Comparison of ENCODE assay signal across 22 cellular contexts in the genomic region with DNA sequence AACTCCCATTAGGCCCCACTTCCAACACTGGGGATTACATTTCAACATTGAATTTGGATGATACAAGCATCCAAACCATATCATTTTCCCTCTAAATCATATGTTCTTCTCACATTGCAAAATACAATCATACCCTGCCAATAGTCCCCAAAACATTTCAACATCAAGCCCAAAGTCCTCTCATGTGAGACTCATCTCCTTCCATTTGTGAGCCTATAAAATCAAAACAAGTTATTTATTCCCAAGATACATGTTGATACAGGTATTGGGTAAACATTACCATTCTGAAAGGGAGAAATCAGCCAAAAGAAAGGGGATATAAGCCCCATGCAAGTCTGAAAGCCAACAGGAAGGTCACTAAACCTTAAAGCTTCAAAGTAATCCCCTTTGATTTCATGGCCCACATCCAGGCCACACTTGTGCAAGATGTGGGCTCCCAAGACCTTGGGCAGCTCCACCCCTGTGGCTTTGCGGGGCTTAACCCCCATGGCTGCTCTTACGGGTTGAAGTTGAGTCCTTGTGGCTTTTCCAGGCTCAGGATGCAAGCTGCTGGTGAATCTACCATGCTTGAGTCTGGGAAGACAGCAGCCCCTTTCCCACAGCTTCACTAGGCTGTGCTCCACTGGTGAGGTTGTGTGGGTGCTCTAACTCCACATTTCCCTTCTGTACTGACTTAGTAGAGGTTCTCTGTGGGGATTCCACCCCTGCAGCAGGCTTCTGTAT. TPM values are rescaled to one million over a fixed set of nuclear protein-coding genes. Genes with fewer than 3 reads are reported as not detected.
DNase-seq lines count a peak whose midpoint lies in the region; ATAC-seq, FAIRE-seq and TF ChIP-seq lines count a peak whose summit lies in the region.
"Had no signal": no experiment of that assay in that cellular context is flagged by ENCODE, and none has a peak within 500 bp of the region (broad histone marks: within the 10 kb centered on the region; RNA-seq: fewer than 3 reads in every experiment).

No MANE protein-coding gene starts in this region.

- TF ChIP-seq CTCF in left ventricle myocardium inferior (IDR thresholded peaks at IDR 0.05; ENCODE audit: borderline replicate concordance) (no peak), type B pancreatic cell (conservative IDR thresholded peaks at IDR 0.05) (no peak)

- FAIRE-seq in frontal cortex (lab: Jason Lieb, UNC), result no peak
- FAIRE-seq: D721Med, GM12878 had no signal

- H3K4me1 ChIP-seq in SJCRH30 (peaks cover 2% of the 10 kb centered on the region; the same call in 1 of the 2 replicates), left ventricle myocardium inferior (no peaks in the 10 kb centered on the region)
- H3K4me1 ChIP-seq: HAP-1 had no signal

- H3K27ac Mint-ChIP-seq in type B pancreatic cell, result no peak overlapping the region
- H3K27ac Mint-ChIP-seq: CD4-positive, alpha-beta T cell; CD8-positive, alpha-beta memory T cell; GM23338; HFFc6 had no signal

- H3K9me3 Mint-ChIP-seq in type B pancreatic cell, result peaks cover 8% of the 10 kb centered on the region

- H3K27me3 ChIP-seq in SJCRH30, result no peaks in the 10 kb centered on the region
- H3K27me3 ChIP-seq in left ventricle myocardium inferior (ENCODE audit: low read depth), result no peaks in the 10 kb centered on the region

- intact Hi-C loops in posterior vena cava (cut with DNase I) (no loop called here), left ventricle myocardium inferior (cut with micrococcal nuclease) (no loop called here)

- H3K4me3 Mint-ChIP-seq in type B pancreatic cell, result no peak overlapping the region
- H3K4me3 Mint-ChIP-seq: CD4-positive, alpha-beta T cell; CD8-positive, alpha-beta memory T cell; GM23338; HFFc6 had no signal

- H3K4me1 Mint-ChIP-seq in type B pancreatic cell (ENCODE audit: unreplicated experiment), result no peaks in the 10 kb centered on the region
- H3K4me1 Mint-ChIP-seq: CD8-positive, alpha-beta memory T cell had no signal

- H3K27ac ChIP-seq in SJCRH30 (no peak overlapping the region), left ventricle myocardium inferior (replicated peaks) (no peak overlapping the region)
- H3K27ac ChIP-seq: C4-2B had no signal

- H3K36me3 ChIP-seq in SJCRH30 (no peaks in the 10 kb centered on the region), left ventricle myocardium inferior (no peaks in the 10 kb centered on the region)
- H3K36me3 ChIP-seq: HAP-1 had no signal

- H3K9me3 ChIP-seq in SJCRH30 (replicated peaks) (0 out of 2 replicates have a peak, but pooled peaks cover 3% of the 10 kb centered on the region), left ventricle myocardium inferior (replicated peaks) (no peaks in the 10 kb centered on the region)
- H3K9me3 ChIP-seq: HAP-1 had no signal

- H3K4me3 ChIP-seq in SJCRH30, result no peak overlapping the region
- no peak overlapping the region for H3K4me3 ChIP-seq in left ventricle myocardium inferior
- H3K4me3 ChIP-seq: GM12878, GM23338, HAP-1 had no signal

- ATAC-seq in left lobe of liver, result peak; percentile 78
- ATAC-seq: GM12878, GM23338 had no signal

- H3K27me3 Mint-ChIP-seq in type B pancreatic cell, result no peaks in the 10 kb centered on the region
- H3K27me3 Mint-ChIP-seq: CD4-positive, alpha-beta T cell had no signal

- peak; percentile 58 for DNase-seq in MV-4-11 (lab: John Stamatoyannopoulos, UW)
- DNase-seq in SJCRH30, result peak; percentile 13 to 53
- DNase-seq in left lobe of liver (ENCODE audit: low spot score), result no peak
- DNase-seq in posterior vena cava (ENCODE audit: low spot score), result peak; percentile 32
- no peak for DNase-seq in left ventricle myocardium inferior
- DNase-seq in C1 segment of cervical spinal cord (lab: John Stamatoyannopoulos, UW), result no peak
- DNase-seq in frontal cortex (ENCODE audit: low spot score in 2 of 2), result no peak
- DNase-seq in type B pancreatic cell (ENCODE audit: extremely low spot score, unreplicated experiment), result no peak
- DNase-seq: CD4-positive, alpha-beta T cell; CD8-positive, alpha-beta memory T cell; DMS 273 treated with DMSO at 0.1 percent for 48 hours; DMS79; EL; GDM1; HFFc6 had no signal

- H3K36me3 Mint-ChIP-seq in type B pancreatic cell, result no peaks in the 10 kb centered on the region
- H3K36me3 Mint-ChIP-seq: CD8-positive, alpha-beta memory T cell had no signal

RNA-seq across cellular contexts. Expression of a gene that starts 40.6 kb away (rescaled TPM):
- total RNA-seq in SJCRH30 (2014; rRNA removed; shearing (Covaris generic)), result 0.04 TPM in 1 of 2 replicates, not detected in the other
- total RNA-seq in left lobe of liver (0.05 TPM), posterior vena cava (1 to 10 TPM in 1 of 2 donors, under 1 TPM in 1; 0.28 to 3.2 TPM), left ventricle myocardium inferior (not detected), frontal cortex (under 0.01 TPM), type B pancreatic cell (ENCODE audit: low replicate concordance) (1.7 and 8.9 TPM in 2 replicates)
- total RNA-seq: A172; A673; CD4-positive, alpha-beta T cell; CD8-positive, alpha-beta memory T cell; GM12878; HFFc6 had no signal

RNA-seq across cellular contexts. Expression of a gene that starts 58.9 kb away (rescaled TPM):
- 99.8 and 115 TPM in 2 replicates for total RNA-seq in SJCRH30 (2014; rRNA removed; shearing (Covaris generic))
- total RNA-seq in left lobe of liver (not detected), posterior vena cava (under 1 TPM in 1 of 2 donors, not detected in 1; 0.10 TPM), left ventricle myocardium inferior (0.05 TPM), frontal cortex (231 TPM), type B pancreatic cell (ENCODE audit: low replicate concordance) (21.4 and 41.4 TPM in 2 replicates)
- total RNA-seq: A172; A673; CD4-positive, alpha-beta T cell; CD8-positive, alpha-beta memory T cell; GM12878; HFFc6 had no signal

Comparison
In these comparisons a context has a peak if more than half of its experiments do, and no peak if none do; other contexts are left out.
1. DNase-seq: peak in MV-4-11 (single experiment), SJCRH30 (2 of 2) and posterior vena cava (single experiment); none in left lobe of liver (single experiment), left ventricle myocardium inferior (single experiment), C1 segment of cervical spinal cord (0 of 14), frontal cortex (0 of 2) and type B pancreatic cell (single experiment).
2. RNA of a gene that starts 58.9 kb away (total RNA-seq): 231 TPM in frontal cortex (single experiment), 99.8 to 115 TPM in SJCRH30 and 21.4 to 41.4 TPM in type B pancreatic cell; 0.10 TPM in posterior vena cava, 0.05 TPM in left ventricle myocardium inferior (single experiment) and not detected in left lobe of liver (single experiment); every median in the first group is over 10 times any median in the second.